ENCODE assay signal across 1 cellular context in genomic region chr1:23380236-23380635, GRCh38. TPM values are rescaled to one million over a fixed set of nuclear protein-coding genes. Genes with fewer than 3 reads are reported as not detected.
"Had no signal": no experiment of that assay in that cellular context is flagged by ENCODE, and none has a peak within 500 bp of the region (broad histone marks: within the 10 kb centered on the region; RNA-seq: fewer than 3 reads in every experiment).

No MANE protein-coding gene starts in this region.

RNA-seq across cellular contexts. Expression of gene TCEA3, which starts 44.3 kb away (rescaled TPM):
- total RNA-seq: GM23338 had no signal
- polyA plus RNA-seq: GM23338 had no signal
